19 cellular contexts compared by ENCODE assay signal in genomic region chr9:88784960-88785359, GRCh38.
DNase-seq lines count a peak whose midpoint lies in the region; ATAC-seq and TF ChIP-seq lines count a peak whose summit lies in the region.
"Had no signal": no experiment of that assay in that cellular context is flagged by ENCODE, and none has a peak within 500 bp of the region (broad histone marks: within the 10 kb centered on the region; RNA-seq: fewer than 3 reads in every experiment).

No MANE protein-coding gene starts in this region.

- no peaks in the 10 kb centered on the region for H3K36me3 Mint-ChIP-seq in activated CD8-positive, alpha-beta T cell treated with anti-CD3 and anti-CD28 coated beads, Interleukin-2, amount 10 ng/mL, durations not matched to agents 7 days and 5 days (ENCODE audit: low read depth)
- H3K36me3 Mint-ChIP-seq: CD4-positive, alpha-beta memory T cell had no signal

- no peak overlapping the region for H2AK5ac ChIP-seq in mesenchymal stem cell (ENCODE audit: low read length, severe bottlenecking)
- H2AK5ac ChIP-seq in neuronal stem cell (ENCODE audit: low read depth, low read length): no peak overlapping the region

- H3K9me3 ChIP-seq in SK-N-SH (no peaks in the 10 kb centered on the region), HEK293 (ENCODE audit: control insufficient read depth, insufficient read depth, low read depth, low read length) (no peaks in the 10 kb centered on the region), mesenchymal stem cell (ENCODE audit: control insufficient read depth, low read length) (no peaks in the 10 kb centered on the region), neuronal stem cell (replicated peaks in 1 of 2; ENCODE audit: control insufficient read depth in 2 of 2, insufficient read depth in 1 of 2, low read depth in 1 of 2, low read length in 2 of 2) (peaks cover 2 to 5% of the 10 kb centered on the region in 2 donors)

- H3K9ac ChIP-seq in SK-N-SH: no peak overlapping the region
- no peak overlapping the region for H3K9ac ChIP-seq in mesenchymal stem cell (ENCODE audit: low read length)
- no peak overlapping the region for H3K9ac ChIP-seq in neuronal stem cell (ENCODE audit: low read depth, low read length, poor library complexity)

- no peak overlapping the region for H3K4me2 ChIP-seq in SK-N-SH
- H3K4me2 ChIP-seq in mesenchymal stem cell (ENCODE audit: low read length, poor library complexity, severe bottlenecking): no peak overlapping the region
- no peak overlapping the region for H3K4me2 ChIP-seq in neuronal stem cell (ENCODE audit: insufficient read depth, low read length, poor library complexity, severe bottlenecking)

- H3K18ac ChIP-seq in mesenchymal stem cell (ENCODE audit: low read depth in 1 of 2, low read length in 2 of 2) (peak overlapping the region; percentile 41 to 65), neuronal stem cell (ENCODE audit: low read length) (peak overlapping the region; percentile 11)

- TF ChIP-seq CTCF in SK-N-SH (IDR thresholded peaks at IDR 0.05) (no peak), HEK293 (tag by site-specific recombination; IDR thresholded peaks at IDR 0.05) (no peak)

- POLR2A ChIA-PET in SK-N-SH (lab: Yijun Ruan, JAX): no interaction called here
- POLR2A ChIA-PET in HEK293 (lab: Yijun Ruan, JAX): no interaction called here
- POLR2A ChIA-PET in activated CD8-positive, alpha-beta T cell treated with anti-CD3 and anti-CD28 coated beads, Interleukin-2, amount 10 ng/mL, durations not matched to agents 7 days and 5 days (lab: Charles Lee): no interaction called here

- H3K14ac ChIP-seq in mesenchymal stem cell (ENCODE audit: low read length in 2 of 2) (no peak overlapping the region), neuronal stem cell (ENCODE audit: low read length) (no peak overlapping the region)

- no peak for TF ChIP-seq EP300 in SK-N-SH (IDR thresholded peaks at IDR 0.05; ENCODE audit: borderline replicate concordance in 1 of 2, low read depth in 1 of 2, low read length in 1 of 2)

- no peak overlapping the region for H3K27ac ChIP-seq in SK-N-SH (ENCODE audit: low read depth in 2 of 2, low read length in 1 of 2)
- no peak overlapping the region for H3K27ac ChIP-seq in HEK293 (ENCODE audit: extremely low read depth, low read depth, low read length)
- H3K27ac ChIP-seq in mesenchymal stem cell (ENCODE audit: low read length, poor library complexity, severe bottlenecking): no peak overlapping the region
- no peak overlapping the region for H3K27ac ChIP-seq in neuronal stem cell (replicated peaks; ENCODE audit: low read length)
- H3K27ac ChIP-seq: 22Rv1 had no signal

- H3K4me3 Mint-ChIP-seq in activated CD8-positive, alpha-beta T cell treated with anti-CD3 and anti-CD28 coated beads, Interleukin-2, amount 10 ng/mL, durations not matched to agents 7 days and 5 days: no peak overlapping the region
- H3K4me3 Mint-ChIP-seq: B cell; CD4-positive, alpha-beta memory T cell had no signal

- ATAC-seq in SK-N-SH treated with all-trans-retinoic acid at 6 μM for 48 hours: no peak
- ATAC-seq in activated CD8-positive, alpha-beta T cell treated with anti-CD3 and anti-CD28 coated beads, Interleukin-2, amount 10 ng/mL, durations not matched to agents 7 days and 5 days: no peak

- H3K36me3 ChIP-seq in SK-N-SH (replicated peaks in 1 of 2; ENCODE audit: control insufficient read depth in 1 of 2, insufficient read depth in 2 of 2, low read length in 1 of 2) (no peaks in the 10 kb centered on the region), HEK293 (ENCODE audit: control insufficient read depth in 2 of 2, insufficient read depth in 1 of 2, low read length in 2 of 2) (no peaks in the 10 kb centered on the region), mesenchymal stem cell (ENCODE audit: control insufficient read depth in 1 of 2, insufficient read depth in 2 of 2, low read depth in 1 of 2, low read length in 2 of 2) (no peaks in the 10 kb centered on the region), neuronal stem cell (replicated peaks in 1 of 2; ENCODE audit: control insufficient read depth in 2 of 2, insufficient read depth in 2 of 2, low read length in 2 of 2) (no peaks in the 10 kb centered on the region)

- H4K20me1 ChIP-seq in SK-N-SH (ENCODE audit: insufficient read depth): no peaks in the 10 kb centered on the region

- CTCF ChIA-PET in SK-N-SH (lab: Yijun Ruan, JAX) (no interaction called here), HEK293 (lab: Yijun Ruan, JAX) (no interaction called here)
- CTCF ChIA-PET in activated CD8-positive, alpha-beta T cell treated with anti-CD3 and anti-CD28 coated beads, Interleukin-2, amount 10 ng/mL, durations not matched to agents 7 days and 5 days (lab: Charles Lee): no interaction called here

- no peak overlapping the region for H3K27ac Mint-ChIP-seq in activated CD8-positive, alpha-beta T cell treated with anti-CD3 and anti-CD28 coated beads, Interleukin-2, amount 10 ng/mL, durations not matched to agents 7 days and 5 days
- H3K27ac Mint-ChIP-seq: B cell; CD4-positive, alpha-beta memory T cell had no signal

- no peak overlapping the region for H3K4me3 ChIP-seq in SK-N-SH (ENCODE audit: low read depth in 2 of 2, low read length in 1 of 2)
- no peak overlapping the region for H3K4me3 ChIP-seq in HEK293 (ENCODE audit: low read depth, low read length)
- no peak overlapping the region for H3K4me3 ChIP-seq in mesenchymal stem cell (ENCODE audit: insufficient read depth in 1 of 2, low read depth in 1 of 2, low read length in 2 of 2)
- H3K4me3 ChIP-seq in neuronal stem cell (ENCODE audit: low read length in 2 of 2): no peak overlapping the region

- H2BK12ac ChIP-seq in mesenchymal stem cell (ENCODE audit: low read length in 2 of 2) (peak overlapping the region in 1 of 2 experiments; percentile 34), neuronal stem cell (ENCODE audit: low read length) (no peak overlapping the region)

- no peaks in the 10 kb centered on the region for H3F3A ChIP-seq in SK-N-SH (replicated peaks; ENCODE audit: insufficient read depth)

- H3K27me3 Mint-ChIP-seq in activated CD8-positive, alpha-beta T cell treated with anti-CD3 and anti-CD28 coated beads, Interleukin-2, amount 10 ng/mL, durations not matched to agents 7 days and 5 days (ENCODE audit: low read depth): peaks cover 3% of the 10 kb centered on the region

- no peak overlapping the region for H2AFZ ChIP-seq in SK-N-SH (ENCODE audit: low read depth)
- no peak overlapping the region for H2AFZ ChIP-seq in mesenchymal stem cell (ENCODE audit: low read depth, low read length)
- no peak overlapping the region for H2AFZ ChIP-seq in neuronal stem cell (ENCODE audit: low read length)

- H3K23ac ChIP-seq in mesenchymal stem cell (ENCODE audit: low read length in 2 of 2) (no peak overlapping the region), neuronal stem cell (ENCODE audit: low read depth, low read length, poor library complexity) (no peak overlapping the region)

- H3K9me2 ChIP-seq in SK-N-SH: no peaks in the 10 kb centered on the region

- H3K4me1 ChIP-seq in SK-N-SH (ENCODE audit: control insufficient read depth in 1 of 2, insufficient read depth in 2 of 2, low read depth in 1 of 2, low read length in 1 of 2) (peaks cover 14 to 18% of the 10 kb centered on the region in 2 experiments; a peak in 3 of 4 replicates), HEK293 (ENCODE audit: control insufficient read depth, insufficient read depth, low read length) (0 out of 2 replicates have a peak, but pooled peaks cover 2% of the 10 kb centered on the region), mesenchymal stem cell (ENCODE audit: control insufficient read depth, insufficient read depth, low read depth, low read length) (peaks cover 9% of the 10 kb centered on the region), neuronal stem cell (ENCODE audit: control insufficient read depth in 2 of 2, insufficient read depth in 1 of 2, low read depth in 1 of 2, low read length in 2 of 2) (peaks cover 23 to 42% of the 10 kb centered on the region in 2 donors)

- no peaks in the 10 kb centered on the region for H3K4me1 Mint-ChIP-seq in activated CD8-positive, alpha-beta T cell treated with anti-CD3 and anti-CD28 coated beads, Interleukin-2, amount 10 ng/mL, durations not matched to agents 7 days and 5 days (ENCODE audit: low read depth)
- H3K4me1 Mint-ChIP-seq: CD4-positive, alpha-beta memory T cell had no signal

- no peak overlapping the region for H2BK5ac ChIP-seq in mesenchymal stem cell (ENCODE audit: low read depth, low read length, poor library complexity, severe bottlenecking)
- H2BK5ac ChIP-seq in neuronal stem cell (ENCODE audit: low read length): no peak overlapping the region

- H3K79me2 ChIP-seq in SK-N-SH (ENCODE audit: insufficient read depth): no peaks in the 10 kb centered on the region

- DNase-seq in SK-N-SH: no peak
- DNase-seq in mesenchymal stem cell: no peak
- DNase-seq in neuronal stem cell (ENCODE audit: low spot score): no peak
- no peak for DNase-seq in NCI-H748 treated with DMSO at 0.1 percent for 48 hours (lab: John Stamatoyannopoulos, UW)
- DNase-seq in activated CD8-positive, alpha-beta T cell treated with anti-CD3 and anti-CD28 coated beads, Interleukin-2, amount 10 ng/mL, durations not matched to agents 7 days and 5 days: no peak
- DNase-seq in activated CD8-positive, alpha-beta memory T cell treated with anti-CD3 and anti-CD28 coated beads, Interleukin-2, amount 50 U/mL, for 4 hours: no peak
- DNase-seq: C1 segment of cervical spinal cord; Calu3; CD4-positive, alpha-beta memory T cell; COR-L47; DMS53; DMS79 treated with DMSO at 0.1 percent for 48 hours; GF-D8; GOT3; HCEC 1CT had no signal

- H3K9me3 Mint-ChIP-seq in activated CD8-positive, alpha-beta T cell treated with anti-CD3 and anti-CD28 coated beads, Interleukin-2, amount 10 ng/mL, durations not matched to agents 7 days and 5 days (ENCODE audit: insufficient read depth): no peaks in the 10 kb centered on the region

- no peak overlapping the region for H4K8ac ChIP-seq in mesenchymal stem cell (ENCODE audit: low read length)
- no peak overlapping the region for H4K8ac ChIP-seq in neuronal stem cell (ENCODE audit: low read depth, low read length)

- H4K91ac ChIP-seq in mesenchymal stem cell (ENCODE audit: low read length): peak overlapping the region; percentile 60
- H4K91ac ChIP-seq in neuronal stem cell (ENCODE audit: low read depth, low read length, poor library complexity): no peak overlapping the region

- H3K4ac ChIP-seq in mesenchymal stem cell (ENCODE audit: low read depth in 1 of 2, low read length in 2 of 2) (peak overlapping the region in 1 of 2 experiments; percentile 18), neuronal stem cell (ENCODE audit: low read length) (no peak overlapping the region)

- H2BK15ac ChIP-seq in mesenchymal stem cell (ENCODE audit: low read depth, poor library complexity, severe bottlenecking) (no peak overlapping the region), neuronal stem cell (ENCODE audit: low read length) (no peak overlapping the region)

- TF ChIP-seq RAD21 in SK-N-SH (IDR thresholded peaks at IDR 0.05; ENCODE audit: low read length): no peak

- H3K79me1 ChIP-seq in mesenchymal stem cell (replicated peaks; ENCODE audit: low read length, poor library complexity, severe bottlenecking) (no peaks in the 10 kb centered on the region), neuronal stem cell (ENCODE audit: low read depth, low read length) (no peaks in the 10 kb centered on the region)

- H3K27me3 ChIP-seq in SK-N-SH (ENCODE audit: insufficient read depth): no peaks in the 10 kb centered on the region
- no peaks in the 10 kb centered on the region for H3K27me3 ChIP-seq in mesenchymal stem cell (ENCODE audit: control insufficient read depth in 1 of 2, insufficient read depth in 1 of 2, low read length in 2 of 2)
- peaks cover 0 to 10% (median 0%) of the 10 kb centered on the region in 3 experiments for H3K27me3 ChIP-seq in neuronal stem cell (ENCODE audit: control insufficient read depth in 3 of 3, insufficient read depth in 3 of 3, low read depth in 1 of 3, low read length in 3 of 3)

- H2BK120ac ChIP-seq in mesenchymal stem cell (ENCODE audit: low read depth, low read length) (no peak overlapping the region), neuronal stem cell (ENCODE audit: low read depth, low read length) (no peak overlapping the region)

- 80% methylated on average over 3 of the region's 3 CpGs for WGBS in SK-N-SH (ENCODE audit: low lambda C conversion rate)
- 97% methylated on average over 3 of the region's 3 CpGs for WGBS in mesenchymal stem cell
- WGBS in neuronal stem cell (ENCODE audit: extremely low coverage in 2 of 2, insufficient read length in 2 of 2, insufficient replicate concordance in 1 of 2), 2 donors: no CpG with 5 or more reads among the region's 3 CpGs

Comparison
In these comparisons a context has a peak if more than half of its experiments do, and no peak if none do; other contexts are left out.
1. Of the 4 proteins assayed by ChIP-seq in both HEK293 and SK-N-SH: peak only in HEK293: none; only in SK-N-SH: none; in both: REST; in neither: 3.